In genomic region chr20:32234135-32234808, GRCh38 we compare ENCODE assay signal across 18 cellular contexts. TPM values are rescaled to one million over a fixed set of nuclear protein-coding genes. Genes with fewer than 3 reads are reported as not detected.
DNase-seq lines count a peak whose midpoint lies in the region; ATAC-seq and TF ChIP-seq lines count a peak whose summit lies in the region.
"Had no signal": no experiment of that assay in that cellular context is flagged by ENCODE, and none has a peak within 500 bp of the region (broad histone marks: within the 10 kb centered on the region; RNA-seq: fewer than 3 reads in every experiment).

No MANE protein-coding gene starts in this region.

- intact Hi-C loops in CD4-positive, alpha-beta memory T cell (cut with micrococcal nuclease): no loop called here

- peaks cover 20 to 43% (median 32%) of the 10 kb centered on the region in 4 donors for H3K4me1 Mint-ChIP-seq in CD4-positive, alpha-beta memory T cell
- H3K4me1 Mint-ChIP-seq in activated naive CD8-positive, alpha-beta T cell treated with anti-CD3 and anti-CD28 coated beads, Interleukin-2, amount 50 U/mL, for 24 hours: peaks cover 59% of the 10 kb centered on the region

- peaks cover 32% of the 10 kb centered on the region for H3K36me3 ChIP-seq in CD4-positive, alpha-beta memory T cell (ENCODE audit: insufficient read depth, low read length)

- no peak overlapping the region for H3K4me3 ChIP-seq in CD4-positive, alpha-beta memory T cell (ENCODE audit: low read length in 2 of 2)
- H3K4me3 ChIP-seq: right lobe of liver had no signal

- CTCF ChIA-PET in CD4-positive, alpha-beta memory T cell (lab: Charles Lee; ENCODE audit: partially characterized antibody): interaction anchor here (1.0 kb wide), 1 partner anchor 419 kb away, joined by 3 read pairs; no protein-coding TSS in a partner anchor
- CTCF ChIA-PET in RWPE1 (lab: Yijun Ruan, JAX): interaction anchor here (0.5 to 1.1 kb wide), 5 partner anchors 11 to 266 kb away, joined by 3 to 4 read pairs (median 3); no protein-coding TSS in a partner anchor

- no peak for ATAC-seq in activated naive CD8-positive, alpha-beta T cell treated with anti-CD3 and anti-CD28 coated beads, Interleukin-2, amount 50 U/mL, for 24 hours
- ATAC-seq in HG02870 (IDR thresholded peaks at IDR 0.05; ENCODE audit: unreplicated experiment): no peak
- ATAC-seq in GM21390 (IDR thresholded peaks at IDR 0.05; ENCODE audit: unreplicated experiment): no peak
- ATAC-seq: foreskin keratinocyte, right lobe of liver, Right ventricle myocardium inferior had no signal

- H3K27me3 ChIP-seq in CD4-positive, alpha-beta memory T cell (ENCODE audit: insufficient read depth, low read length): no peaks in the 10 kb centered on the region
- H3K27me3 ChIP-seq: foreskin keratinocyte, right lobe of liver had no signal

- peaks cover 32 to 55% of the 10 kb centered on the region in 2 donors for H3K36me3 Mint-ChIP-seq in CD4-positive, alpha-beta memory T cell
- H3K36me3 Mint-ChIP-seq in activated naive CD8-positive, alpha-beta T cell treated with anti-CD3 and anti-CD28 coated beads, Interleukin-2, amount 50 U/mL, for 24 hours (ENCODE audit: low read depth): peaks cover 64% of the 10 kb centered on the region

- no peaks in the 10 kb centered on the region for H3K9me3 ChIP-seq in CD4-positive, alpha-beta memory T cell (ENCODE audit: control insufficient read depth in 1 of 2, low read length in 2 of 2)
- H3K9me3 ChIP-seq: right lobe of liver had no signal

- no peaks in the 10 kb centered on the region for H3K9me3 Mint-ChIP-seq in CD4-positive, alpha-beta memory T cell
- no peaks in the 10 kb centered on the region for H3K9me3 Mint-ChIP-seq in activated naive CD8-positive, alpha-beta T cell treated with anti-CD3 and anti-CD28 coated beads, Interleukin-2, amount 50 U/mL, for 24 hours
- H3K9me3 Mint-ChIP-seq: activated CD4-positive, alpha-beta T cell treated with anti-CD3 and anti-CD28 coated beads, Interleukin-2, amount 10 ng/mL, durations not matched to agents 7 days and 5 days; activated naive CD8-positive, alpha-beta T cell treated with anti-CD3 and anti-CD28 coated beads, Interleukin-2, amount 10 ng/mL, durations not matched to agents 7 days and 5 days; CD4-positive, alpha-beta T cell had no signal

- H3K27ac Mint-ChIP-seq in CD4-positive, alpha-beta memory T cell: peak overlapping the region in 4 of 7 donors; percentile 24 to 89 (median 60)
- peak overlapping the region; percentile 98 for H3K27ac Mint-ChIP-seq in activated naive CD8-positive, alpha-beta T cell treated with anti-CD3 and anti-CD28 coated beads, Interleukin-2, amount 50 U/mL, for 24 hours
- H3K27ac Mint-ChIP-seq: activated naive CD8-positive, alpha-beta T cell treated with anti-CD3 and anti-CD28 coated beads, Interleukin-2, amount 10 ng/mL, durations not matched to agents 7 days and 5 days had no signal

- H3K4me3 Mint-ChIP-seq in CD4-positive, alpha-beta memory T cell: no peak overlapping the region
- H3K4me3 Mint-ChIP-seq in activated naive CD8-positive, alpha-beta T cell treated with anti-CD3 and anti-CD28 coated beads, Interleukin-2, amount 50 U/mL, for 24 hours: no peak overlapping the region
- H3K4me3 Mint-ChIP-seq: activated CD4-positive, alpha-beta T cell treated with anti-CD3 and anti-CD28 coated beads, Interleukin-2, amount 10 ng/mL, durations not matched to agents 7 days and 5 days; activated naive CD8-positive, alpha-beta T cell treated with anti-CD3 and anti-CD28 coated beads, Interleukin-2, amount 10 ng/mL, durations not matched to agents 7 days and 5 days; CD4-positive, alpha-beta T cell had no signal

- TF ChIP-seq CTCF in RWPE1 (conservative IDR thresholded peaks at IDR 0.05; ENCODE audit: low read depth): no peak

- H3K27ac ChIP-seq in CD4-positive, alpha-beta memory T cell (ENCODE audit: low read depth, low read length): peak overlapping the region; percentile 6
- H3K27ac ChIP-seq in RWPE1: 0 out of 2 replicates have a peak overlapping the region, but pooled peaks have one; percentile 0
- H3K27ac ChIP-seq: foreskin keratinocyte had no signal

- DNase-seq in Ammon's horn (ENCODE audit: low spot score): peak; percentile 21
- no peak for DNase-seq in CD4-positive, alpha-beta memory T cell
- DNase-seq in RWPE1 (ENCODE audit: low spot score): no peak
- no peak for DNase-seq in activated naive CD8-positive, alpha-beta T cell treated with anti-CD3 and anti-CD28 coated beads, Interleukin-2, amount 50 U/mL, for 24 hours
- no peak for DNase-seq in stimulated activated naive CD4-positive, alpha-beta T cell (lab: John Stamatoyannopoulos, UW)
- DNase-seq: activated CD4-positive, alpha-beta T cell treated with anti-CD3 and anti-CD28 coated beads, Interleukin-2, amount 10 ng/mL, durations not matched to agents 7 days and 5 days; activated naive CD8-positive, alpha-beta T cell treated with anti-CD3 and anti-CD28 coated beads, Interleukin-2, amount 10 ng/mL, durations not matched to agents 7 days and 5 days; CD4-positive, alpha-beta T cell; foreskin keratinocyte; H7; NCI-H187; NCI-H2227 treated with DMSO at 0.1 percent for 48 hours; OCI-M1; right lobe of liver; substantia nigra had no signal

- no peaks in the 10 kb centered on the region for H3K27me3 Mint-ChIP-seq in CD4-positive, alpha-beta memory T cell
- H3K27me3 Mint-ChIP-seq in activated naive CD8-positive, alpha-beta T cell treated with anti-CD3 and anti-CD28 coated beads, Interleukin-2, amount 50 U/mL, for 24 hours: no peaks in the 10 kb centered on the region
- H3K27me3 Mint-ChIP-seq: activated CD4-positive, alpha-beta T cell treated with anti-CD3 and anti-CD28 coated beads, Interleukin-2, amount 10 ng/mL, durations not matched to agents 7 days and 5 days; activated naive CD8-positive, alpha-beta T cell treated with anti-CD3 and anti-CD28 coated beads, Interleukin-2, amount 10 ng/mL, durations not matched to agents 7 days and 5 days; CD4-positive, alpha-beta T cell had no signal

- POLR2A ChIA-PET in CD4-positive, alpha-beta memory T cell (lab: Charles Lee; ENCODE audit: partially characterized antibody): interaction anchor here (0.7 kb wide), 1 partner anchor 37 kb away, joined by 3 read pairs; no protein-coding TSS in a partner anchor
- POLR2A ChIA-PET in RWPE1 (lab: Yijun Ruan, JAX; ENCODE audit: low non-redundant PET): interaction anchor here (1.0 kb wide), 1 partner anchor 16 kb away, joined by 3 read pairs; no protein-coding TSS in a partner anchor

- H3K4me1 ChIP-seq in CD4-positive, alpha-beta memory T cell (ENCODE audit: insufficient read depth, low read length): peaks cover 22% of the 10 kb centered on the region
- H3K4me1 ChIP-seq: foreskin keratinocyte had no signal

RNA-seq across cellular contexts. Expression of gene POFUT1, which starts 26.6 kb away (rescaled TPM):
- 10 to 100 TPM; 19.7 to 20.8 TPM for total RNA-seq in CD4-positive, alpha-beta memory T cell
- 10 to 100 TPM; 13.0 to 17.8 TPM for polyA plus RNA-seq in CD4-positive, alpha-beta memory T cell

RNA-seq across cellular contexts. Expression of gene PLAGL2, which starts 26.7 kb away (rescaled TPM):
- total RNA-seq in CD4-positive, alpha-beta memory T cell: 10 to 100 TPM; 18.7 to 20.7 TPM
- polyA plus RNA-seq in CD4-positive, alpha-beta memory T cell: 1 to 10 TPM; 1.1 to 5.3 TPM

RNA-seq across cellular contexts. Expression of gene KIF3B, which starts 43.2 kb away (rescaled TPM):
- 10 to 100 TPM; 14.2 to 14.5 TPM for total RNA-seq in CD4-positive, alpha-beta memory T cell
- 1 to 10 TPM; 1.6 to 5.2 TPM for polyA plus RNA-seq in CD4-positive, alpha-beta memory T cell
